In genomic region chr4:74178798-74179197, GRCh38 we compare ENCODE assay signal across 29 cellular contexts.
"Had no signal": no experiment of that assay in that cellular context is flagged by ENCODE, and none has a peak within 500 bp of the region (broad histone marks: within the 10 kb centered on the region; RNA-seq: fewer than 3 reads in every experiment).

No MANE protein-coding gene starts in this region.

- H3K36me3 ChIP-seq: stomach, suprapubic skin, thoracic aorta, thyroid gland, transverse colon, upper lobe of right lung, uterus had no signal

- H3K27ac Mint-ChIP-seq: stimulated activated effector memory CD8-positive, alpha-beta T cell treated with anti-CD3 and anti-CD28 coated beads, Interleukin-12 subunit alpha, Interleukin-12 subunit beta, amount 100 ng/mL, for 72 hours; stimulated activated memory B cell treated with anti-CD40 and anti-IgM and Interleukin-4, amounts not matched to agents 10 μg/mL and 1 μg/mL and 100 μg/mL, for 72 hours; stimulated activated naive B cell treated with anti-CD40 and anti-IgM and Interleukin-4, amounts not matched to agents 10 μg/mL and 1 μg/mL and 100 μg/mL, for 72 hours; stimulated activated naive CD8-positive, alpha-beta T cell treated with anti-CD3 and anti-CD28 coated beads, Interleukin-15, amount 100 ng/mL, for 72 hours; stimulated activated naive CD8-positive, alpha-beta T cell treated with anti-CD3 and anti-CD28 coated beads, Interleukin-15, Interleukin-2, amounts not matched to agents 100 ng/mL and 50 ng/mL, for 24 hours; type B pancreatic cell had no signal

- DNase-seq: stimulated activated CD4-positive, alpha-beta T cell treated with anti-CD3 and anti-CD28 coated beads, Interleukin-2, amount 100 ng/mL, for 48 hours; stimulated activated CD4-positive, alpha-beta T cell treated with anti-CD3 and anti-CD28 coated beads, Interleukin-4, amount 100 ng/mL, for 1 hour; stimulated activated CD4-positive, alpha-beta T cell treated with anti-CD3 and anti-CD28 coated beads, Interleukin-4, amount 100 ng/mL, for 24 hours; stimulated activated CD4-positive, alpha-beta T cell treated with anti-CD3 and anti-CD28 coated beads, Interleukin-4, amount 100 ng/mL, for 4 hours; stimulated activated CD8-positive, alpha-beta memory T cell treated with anti-CD3 and anti-CD28 coated beads, Interleukin-4, amount 100 ng/mL, for 48 hours; stimulated activated naive B cell treated with anti-CD40 and anti-IgM and Interleukin-4, amounts not matched to agents 10 μg/mL and 1 μg/mL and 100 μg/mL, for 72 hours; stimulated activated naive CD4-positive, alpha-beta T cell; stimulated activated naive CD4-positive, alpha-beta T cell treated with Interleukin-2 at 50 U/mL for 16 hours; stimulated activated naive CD8-positive, alpha-beta T cell treated with anti-CD3 and anti-CD28 coated beads, Interleukin-15, amount 100 ng/mL, for 72 hours; stimulated activated naive CD8-positive, alpha-beta T cell treated with anti-CD3 and anti-CD28 coated beads, Interleukin-15, Interleukin-2, amounts not matched to agents 100 U/mL and 50 U/mL, for 24 hours; stomach; substantia nigra; testis; thyroid gland; tibial artery; transverse colon; trophoblast cell; upper lobe of left lung; upper lobe of right lung; uterus had no signal

- H3K9me3 Mint-ChIP-seq: stimulated activated effector memory CD8-positive, alpha-beta T cell treated with anti-CD3 and anti-CD28 coated beads, Interleukin-12 subunit alpha, Interleukin-12 subunit beta, amount 100 ng/mL, for 72 hours; stimulated activated memory B cell treated with anti-CD40 and anti-IgM and Interleukin-4, amounts not matched to agents 10 μg/mL and 1 μg/mL and 100 μg/mL, for 72 hours; stimulated activated naive B cell treated with anti-CD40 and anti-IgM and Interleukin-4, amounts not matched to agents 10 μg/mL and 1 μg/mL and 100 μg/mL, for 72 hours; stimulated activated naive CD8-positive, alpha-beta T cell treated with anti-CD3 and anti-CD28 coated beads, Interleukin-15, amount 100 ng/mL, for 72 hours; stimulated activated naive CD8-positive, alpha-beta T cell treated with anti-CD3 and anti-CD28 coated beads, Interleukin-15, Interleukin-2, amounts not matched to agents 100 ng/mL and 50 ng/mL, for 24 hours; type B pancreatic cell had no signal

- H3K9me3 ChIP-seq: stomach, suprapubic skin, testis, thoracic aorta, thyroid gland, tibial artery, tibial nerve, transverse colon, upper lobe of left lung, upper lobe of right lung, uterus, vagina had no signal

- H3K27me3 ChIP-seq: stomach, suprapubic skin, testis, thyroid gland, tibial artery, tibial nerve, transverse colon, upper lobe of left lung, upper lobe of right lung, uterus, vagina had no signal

- ATAC-seq: stimulated activated effector memory CD8-positive, alpha-beta T cell treated with anti-CD3 and anti-CD28 coated beads, Interleukin-12 subunit alpha, Interleukin-12 subunit beta, amount 100 ng/mL, for 72 hours; stimulated activated memory B cell treated with anti-CD40 and anti-IgM and Interleukin-4, amounts not matched to agents 10 μg/mL and 1 μg/mL and 100 μg/mL, for 72 hours; stimulated activated naive B cell treated with anti-CD40 and anti-IgM and Interleukin-4, amounts not matched to agents 10 μg/mL and 1 μg/mL and 100 μg/mL, for 72 hours; stimulated activated naive CD8-positive, alpha-beta T cell treated with anti-CD3 and anti-CD28 coated beads, Interleukin-15, amount 100 ng/mL, for 72 hours; stimulated activated naive CD8-positive, alpha-beta T cell treated with anti-CD3 and anti-CD28 coated beads, Interleukin-15, Interleukin-2, amounts not matched to agents 100 U/mL and 50 U/mL, for 24 hours; upper lobe of right lung had no signal

- H3K4me1 ChIP-seq: stomach, suprapubic skin, testis, thyroid gland, tibial artery, tibial nerve, upper lobe of left lung, upper lobe of right lung, uterus, vagina had no signal

- H3K27me3 Mint-ChIP-seq: stimulated activated memory B cell treated with anti-CD40 and anti-IgM and Interleukin-4, amounts not matched to agents 10 μg/mL and 1 μg/mL and 100 μg/mL, for 72 hours; stimulated activated naive B cell treated with anti-CD40 and anti-IgM and Interleukin-4, amounts not matched to agents 10 μg/mL and 1 μg/mL and 100 μg/mL, for 72 hours; stimulated activated naive CD8-positive, alpha-beta T cell treated with anti-CD3 and anti-CD28 coated beads, Interleukin-15, amount 100 ng/mL, for 72 hours; stimulated activated naive CD8-positive, alpha-beta T cell treated with anti-CD3 and anti-CD28 coated beads, Interleukin-15, Interleukin-2, amounts not matched to agents 100 ng/mL and 50 ng/mL, for 24 hours; type B pancreatic cell had no signal

- H3K4me3 Mint-ChIP-seq: stimulated activated effector memory CD8-positive, alpha-beta T cell treated with anti-CD3 and anti-CD28 coated beads, Interleukin-12 subunit alpha, Interleukin-12 subunit beta, amount 100 ng/mL, for 72 hours; stimulated activated memory B cell treated with anti-CD40 and anti-IgM and Interleukin-4, amounts not matched to agents 10 μg/mL and 1 μg/mL and 100 μg/mL, for 72 hours; stimulated activated naive B cell treated with anti-CD40 and anti-IgM and Interleukin-4, amounts not matched to agents 10 μg/mL and 1 μg/mL and 100 μg/mL, for 72 hours; stimulated activated naive CD8-positive, alpha-beta T cell treated with anti-CD3 and anti-CD28 coated beads, Interleukin-15, amount 100 ng/mL, for 72 hours; stimulated activated naive CD8-positive, alpha-beta T cell treated with anti-CD3 and anti-CD28 coated beads, Interleukin-15, Interleukin-2, amounts not matched to agents 100 ng/mL and 50 ng/mL, for 24 hours; type B pancreatic cell had no signal

- H3K4me3 ChIP-seq: stomach, suprapubic skin, testis, thoracic aorta, thyroid gland, tibial artery, tibial nerve, transverse colon, upper lobe of left lung, upper lobe of right lung, uterus, vagina had no signal

- H3K27ac ChIP-seq: stomach, suprapubic skin, testis, thoracic aorta, thyroid gland, tibial artery, tibial nerve, transverse colon, upper lobe of left lung, upper lobe of right lung, uterus, vagina had no signal

- FAIRE-seq: urothelium cell line had no signal

- H3K4me1 Mint-ChIP-seq: stimulated activated effector memory CD8-positive, alpha-beta T cell treated with anti-CD3 and anti-CD28 coated beads, Interleukin-12 subunit alpha, Interleukin-12 subunit beta, amount 100 ng/mL, for 72 hours; stimulated activated memory B cell treated with anti-CD40 and anti-IgM and Interleukin-4, amounts not matched to agents 10 μg/mL and 1 μg/mL and 100 μg/mL, for 72 hours; stimulated activated naive B cell treated with anti-CD40 and anti-IgM and Interleukin-4, amounts not matched to agents 10 μg/mL and 1 μg/mL and 100 μg/mL, for 72 hours; stimulated activated naive CD8-positive, alpha-beta T cell treated with anti-CD3 and anti-CD28 coated beads, Interleukin-15, amount 100 ng/mL, for 72 hours had no signal

- H3K36me3 Mint-ChIP-seq: stimulated activated effector memory CD8-positive, alpha-beta T cell treated with anti-CD3 and anti-CD28 coated beads, Interleukin-12 subunit alpha, Interleukin-12 subunit beta, amount 100 ng/mL, for 72 hours; type B pancreatic cell had no signal
